ENCODE assay signal across 8 cellular contexts in the genomic region with DNA sequence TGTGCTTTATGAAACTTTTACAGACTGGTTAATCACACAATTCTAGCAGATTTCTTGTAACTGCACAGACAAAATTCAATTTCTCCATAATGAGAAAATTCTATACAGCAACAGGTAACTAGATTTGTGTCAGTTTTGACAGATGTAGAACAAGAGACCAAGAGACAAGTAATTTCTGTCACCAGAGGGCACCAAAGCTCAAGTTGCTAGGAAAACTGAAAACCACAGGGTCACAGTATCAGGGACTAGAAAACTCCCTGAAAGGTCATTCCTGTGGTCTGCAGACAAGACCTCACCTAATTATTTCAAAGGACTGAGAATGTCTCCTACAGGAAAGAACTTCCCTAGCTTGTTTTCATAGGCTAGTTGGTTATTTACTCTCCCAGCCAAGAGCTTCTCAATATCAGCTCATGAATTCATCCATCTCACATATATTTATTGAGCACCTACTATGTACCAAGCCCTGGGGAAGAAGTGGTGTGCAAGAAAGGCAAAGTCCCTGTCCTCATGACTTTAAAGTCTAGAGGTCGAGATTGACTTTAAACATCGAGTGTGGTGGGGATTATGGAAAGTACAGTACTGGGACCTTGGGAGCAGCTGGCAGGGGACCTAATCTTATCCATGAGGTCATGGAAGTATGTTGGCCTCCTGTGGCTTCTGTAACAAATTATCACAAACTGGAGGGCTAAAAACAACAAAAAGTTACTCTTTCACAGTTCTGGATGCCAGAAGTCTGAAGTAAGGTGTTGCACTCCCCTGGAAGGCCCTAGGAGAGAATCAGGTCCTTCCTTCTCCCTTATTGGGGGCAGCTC. TPM values are rescaled to one million over a fixed set of nuclear protein-coding genes. Genes with fewer than 3 reads are reported as not detected.
A peak's percentile ranks its signal among the peaks of the same experiment; 100 is the strongest.
DNase-seq lines count a peak whose midpoint lies in the region; ATAC-seq and TF ChIP-seq lines count a peak whose summit lies in the region.

No MANE protein-coding gene starts in this region.

- POLR2A ChIA-PET in AG04449 (lab: Yijun Ruan, JAX) = no interaction called here

- TF ChIP-seq CTCF in AG04449 (IDR thresholded peaks at IDR 0.05; ENCODE audit: insufficient read depth, low read length, missing control alignments) = peak; percentile 38
- peak; percentile 58 for TF ChIP-seq CTCF in LNCaP clone FGC (IDR thresholded peaks at IDR 0.05; ENCODE audit: control insufficient read depth, extremely low read depth, insufficient read depth)
- TF ChIP-seq CTCF in epithelial cell of esophagus (IDR thresholded peaks at IDR 0.05; ENCODE audit: insufficient read depth, low read depth, low read length, missing control alignments) = peak; percentile 74

- DNase-seq in AG04449 (ENCODE audit: low read depth, low spot score) = no peak
- peak; percentile 67 for DNase-seq in ELR (ENCODE audit: low read depth)
- no peak for DNase-seq in LNCaP clone FGC (ENCODE audit: low read depth)
- peak; percentile 69 for DNase-seq in SK-N-DZ (ENCODE audit: low spot score)
- peak; percentile 71 for DNase-seq in epithelial cell of esophagus (ENCODE audit: low read depth)
- peak; percentile 29 for DNase-seq in middle frontal gyrus (ENCODE audit: extremely low spot score, low spot score)
- DNase-seq in ecto neural progenitor cell (ENCODE audit: low spot score) = no peak

- no peak overlapping the region for H3K4me3 ChIP-seq in AG04449 (ENCODE audit: low read depth, low read length)
- H3K4me3 ChIP-seq in LNCaP clone FGC (ENCODE audit: low read depth, low read length) = no peak overlapping the region
- H3K4me3 ChIP-seq in epithelial cell of esophagus (ENCODE audit: low read length) = no peak overlapping the region

- CTCF ChIA-PET in AG04449 (lab: Yijun Ruan, JAX) = interaction anchor here (0.7 to 13.4 kb wide), 27 partner anchors 9 to 1249 kb away, joined by 3 to 554 read pairs (median 6); a partner anchor contains a TSS

- ATAC-seq in HG03159 (IDR thresholded peaks at IDR 0.05; ENCODE audit: unreplicated experiment) = no peak

RNA-seq across cellular contexts. Expression of a gene that starts 47.8 kb away (rescaled TPM):
- polyA plus RNA-seq in SK-N-DZ (2014; cell fraction: cytosol; rRNA removed) = 14.1 and 18.1 TPM in 2 replicates
- polyA plus RNA-seq in SK-N-DZ (2014; cell fraction: nucleus; rRNA removed) = 7.2 and 11.1 TPM in 2 replicates

Comparison
In these comparisons a context has a peak if more than half of its experiments do, and no peak if none do; other contexts are left out.
1. DNase-seq: peak in ELR (single experiment), SK-N-DZ (single experiment), epithelial cell of esophagus (single experiment) and middle frontal gyrus (single experiment); none in AG04449 (single experiment), LNCaP clone FGC (single experiment) and ecto neural progenitor cell (single experiment).
2. Peak in every context shown above with its lines, with median percentiles within 50 percentile points of each other: CTCF ChIP-seq.